Comparison of ENCODE assay signal across 15 cellular contexts in genomic region chr6:113824863-113825262, GRCh38. TPM values are rescaled to one million over a fixed set of nuclear protein-coding genes. Genes with fewer than 3 reads are reported as not detected.
"Had no signal": no experiment of that assay in that cellular context is flagged by ENCODE, and none has a peak within 500 bp of the region (broad histone marks: within the 10 kb centered on the region; RNA-seq: fewer than 3 reads in every experiment).

No MANE protein-coding gene starts in this region.

- H3K36me3 ChIP-seq: colonic mucosa, ovary had no signal

- H3K27me3 Mint-ChIP-seq: type B pancreatic cell had no signal

- FAIRE-seq: endothelial cell of umbilical vein, urothelium cell line had no signal

- H3K27ac Mint-ChIP-seq: naive thymus-derived CD8-positive, alpha-beta T cell; stimulated activated naive B cell treated with anti-CD40 and anti-IgM and Interleukin-4, amounts not matched to agents 10 μg/mL and 1 μg/mL and 100 μg/mL, for 72 hours; stimulated activated naive CD8-positive, alpha-beta T cell treated with anti-CD3 and anti-CD28 coated beads, Interleukin-15, amount 100 ng/mL, for 72 hours; type B pancreatic cell had no signal

- H3K9me3 ChIP-seq: colonic mucosa, ovary had no signal

- H3K9me3 Mint-ChIP-seq: neural crest cell; stimulated activated naive B cell treated with anti-CD40 and anti-IgM and Interleukin-4, amounts not matched to agents 10 μg/mL and 1 μg/mL and 100 μg/mL, for 72 hours; stimulated activated naive CD8-positive, alpha-beta T cell treated with anti-CD3 and anti-CD28 coated beads, Interleukin-15, amount 100 ng/mL, for 72 hours; type B pancreatic cell had no signal

- DNase-seq: colonic mucosa; dermis blood vessel endothelial cell; erythroblast; hippocampal formation; left colon; mesendoderm; naive thymus-derived CD8-positive, alpha-beta T cell; ovary; stimulated activated CD4-positive, alpha-beta T cell treated with anti-CD3 and anti-CD28 coated beads, Interleukin-4, amount 100 ng/mL, for 4 hours; stimulated activated naive B cell treated with anti-CD40 and anti-IgM and Interleukin-4, amounts not matched to agents 10 μg/mL and 1 μg/mL and 100 μg/mL, for 72 hours; stimulated activated naive CD8-positive, alpha-beta T cell treated with anti-CD3 and anti-CD28 coated beads, Interleukin-15, amount 100 ng/mL, for 72 hours had no signal

- H3K4me3 ChIP-seq: colonic mucosa, ovary had no signal

- H3K27me3 ChIP-seq: colonic mucosa, ovary had no signal

- ATAC-seq: left colon; naive thymus-derived CD8-positive, alpha-beta T cell; stimulated activated naive B cell treated with anti-CD40 and anti-IgM and Interleukin-4, amounts not matched to agents 10 μg/mL and 1 μg/mL and 100 μg/mL, for 72 hours; stimulated activated naive CD8-positive, alpha-beta T cell treated with anti-CD3 and anti-CD28 coated beads, Interleukin-15, amount 100 ng/mL, for 72 hours had no signal

- H3K36me3 Mint-ChIP-seq: naive thymus-derived CD8-positive, alpha-beta T cell; stimulated activated naive B cell treated with anti-CD40 and anti-IgM and Interleukin-4, amounts not matched to agents 10 μg/mL and 1 μg/mL and 100 μg/mL, for 72 hours; type B pancreatic cell had no signal

- H3K4me3 Mint-ChIP-seq: naive thymus-derived CD8-positive, alpha-beta T cell; stimulated activated naive B cell treated with anti-CD40 and anti-IgM and Interleukin-4, amounts not matched to agents 10 μg/mL and 1 μg/mL and 100 μg/mL, for 72 hours; stimulated activated naive CD8-positive, alpha-beta T cell treated with anti-CD3 and anti-CD28 coated beads, Interleukin-15, amount 100 ng/mL, for 72 hours; type B pancreatic cell had no signal

- H3K4me1 Mint-ChIP-seq: naive thymus-derived CD8-positive, alpha-beta T cell; stimulated activated naive B cell treated with anti-CD40 and anti-IgM and Interleukin-4, amounts not matched to agents 10 μg/mL and 1 μg/mL and 100 μg/mL, for 72 hours; stimulated activated naive CD8-positive, alpha-beta T cell treated with anti-CD3 and anti-CD28 coated beads, Interleukin-15, amount 100 ng/mL, for 72 hours had no signal

RNA-seq across cellular contexts. Expression of gene MARCKS, which starts 32.3 kb away (rescaled TPM):
- polyA plus RNA-seq: naive thymus-derived CD8-positive, alpha-beta T cell had no signal
